ENCODE assay signal across 9 cellular contexts in genomic region chr18:13455960-13456471, GRCh38.
DNase-seq lines count a peak whose midpoint lies in the region; ATAC-seq lines count a peak whose summit lies in the region.
"Had no signal": no experiment of that assay in that cellular context is flagged by ENCODE, and none has a peak within 500 bp of the region (broad histone marks: within the 10 kb centered on the region; RNA-seq: fewer than 3 reads in every experiment).

No MANE protein-coding gene starts in this region.

- 90% methylated on average over 15 of the region's 19 CpGs for WGBS in mesenchymal stem cell

- H3K14ac ChIP-seq in mesenchymal stem cell (ENCODE audit: low read length in 2 of 2): no peak overlapping the region

- peaks cover 3% of the 10 kb centered on the region for H3K9me3 ChIP-seq in mesenchymal stem cell (ENCODE audit: control insufficient read depth, low read length)

- no peak overlapping the region for H2AK5ac ChIP-seq in mesenchymal stem cell (ENCODE audit: low read length, severe bottlenecking)

- no peak overlapping the region for H2BK120ac ChIP-seq in mesenchymal stem cell (ENCODE audit: low read depth, low read length)

- peaks cover 0 to 5% of the 10 kb centered on the region in 2 donors for H3K9me3 Mint-ChIP-seq in activated naive CD4-positive, alpha-beta T cell treated with anti-CD3 and anti-CD28 coated beads, Interleukin-2, amount 50 U/mL, for 72 hours

- H3K4me1 ChIP-seq in mesenchymal stem cell (ENCODE audit: control insufficient read depth, insufficient read depth, low read depth, low read length): peaks cover 16% of the 10 kb centered on the region

- no peak overlapping the region for H4K8ac ChIP-seq in mesenchymal stem cell (ENCODE audit: low read length)

- peaks cover 6 to 21% of the 10 kb centered on the region in 2 donors for H3K36me3 Mint-ChIP-seq in activated naive CD4-positive, alpha-beta T cell treated with anti-CD3 and anti-CD28 coated beads, Interleukin-2, amount 50 U/mL, for 72 hours

- peaks cover 4 to 21% of the 10 kb centered on the region in 2 experiments for H3K27me3 ChIP-seq in mesenchymal stem cell (ENCODE audit: control insufficient read depth in 1 of 2, insufficient read depth in 1 of 2, low read length in 2 of 2)

- H3K27ac ChIP-seq in mesenchymal stem cell (ENCODE audit: low read length, poor library complexity, severe bottlenecking): no peak overlapping the region

- peak; percentile 54 for ATAC-seq in HG03135 (IDR thresholded peaks at IDR 0.05; ENCODE audit: unreplicated experiment)
- ATAC-seq in activated naive CD4-positive, alpha-beta T cell treated with anti-CD3 and anti-CD28 coated beads, Interleukin-2, amount 50 U/mL, for 72 hours: peak; percentile 90 to 92
- peak; percentile 75 for ATAC-seq in stimulated activated naive CD8-positive, alpha-beta T cell treated with anti-CD3 and anti-CD28 coated beads, Interleukin-15, Interleukin-2, amounts not matched to agents 100 U/mL and 50 U/mL, for 24 hours
- ATAC-seq: left colon had no signal

- H3K27ac Mint-ChIP-seq in activated naive CD4-positive, alpha-beta T cell treated with anti-CD3 and anti-CD28 coated beads, Interleukin-2, amount 50 U/mL, for 72 hours: peak overlapping the region; percentile 75 to 84

- no peaks in the 10 kb centered on the region for H3K79me1 ChIP-seq in mesenchymal stem cell (replicated peaks; ENCODE audit: low read length, poor library complexity, severe bottlenecking)

- no peak overlapping the region for H3K4ac ChIP-seq in mesenchymal stem cell (ENCODE audit: low read depth in 1 of 2, low read length in 2 of 2)

- H3K18ac ChIP-seq in mesenchymal stem cell (ENCODE audit: low read depth in 1 of 2, low read length in 2 of 2): no peak overlapping the region

- H2BK12ac ChIP-seq in mesenchymal stem cell (ENCODE audit: low read length in 2 of 2): no peak overlapping the region

- H3K9ac ChIP-seq in mesenchymal stem cell (ENCODE audit: low read length): no peak overlapping the region

- H2BK5ac ChIP-seq in mesenchymal stem cell (ENCODE audit: low read depth, low read length, poor library complexity, severe bottlenecking): no peak overlapping the region

- no peak overlapping the region for H3K23ac ChIP-seq in mesenchymal stem cell (ENCODE audit: low read length in 2 of 2)

- no peak overlapping the region for H2BK15ac ChIP-seq in mesenchymal stem cell (ENCODE audit: low read depth, poor library complexity, severe bottlenecking)

- no peak overlapping the region for H2AFZ ChIP-seq in mesenchymal stem cell (ENCODE audit: low read depth, low read length)

- no peak overlapping the region for H3K4me3 ChIP-seq in mesenchymal stem cell (ENCODE audit: insufficient read depth in 1 of 2, low read depth in 1 of 2, low read length in 2 of 2)

- H3K36me3 ChIP-seq in mesenchymal stem cell (ENCODE audit: control insufficient read depth in 1 of 2, insufficient read depth in 2 of 2, low read depth in 1 of 2, low read length in 2 of 2): no peaks in the 10 kb centered on the region

- no peak overlapping the region for H3K4me2 ChIP-seq in mesenchymal stem cell (ENCODE audit: low read length, poor library complexity, severe bottlenecking)

- DNase-seq in activated effector memory CD4-positive, alpha-beta T cell treated with Interleukin-2 at 50 U/mL for 16 hours: peak; percentile 17
- DNase-seq in activated effector memory CD4-positive, alpha-beta T cell treated with anti-CD3 and anti-CD28 coated beads, Interleukin-2, amount 50 U/mL, for 16 hours: no peak
- DNase-seq in activated naive CD4-positive, alpha-beta T cell treated with anti-CD3 and anti-CD28 coated beads, Interleukin-2, amount 50 U/mL, for 72 hours (ENCODE audit: low spot score in 2 of 2): peak; percentile 63 to 80
- DNase-seq in stimulated activated naive CD8-positive, alpha-beta T cell treated with anti-CD3 and anti-CD28 coated beads, Interleukin-15, Interleukin-2, amounts not matched to agents 100 U/mL and 50 U/mL, for 24 hours: peak; percentile 55
- no peak for DNase-seq in midbrain (lab: John Stamatoyannopoulos, UW)
- DNase-seq in NCI-H524 (lab: John Stamatoyannopoulos, UW): no peak
- DNase-seq in mesenchymal stem cell: no peak
- DNase-seq: left colon had no signal

- no peak overlapping the region for H4K91ac ChIP-seq in mesenchymal stem cell (ENCODE audit: low read length)

Comparison
In these comparisons a context has a peak if more than half of its experiments do, and no peak if none do; other contexts are left out.
1. DNase-seq: peak in activated effector memory CD4-positive, alpha-beta T cell treated with Interleukin-2 at 50 U/mL for 16 hours (single experiment), activated naive CD4-positive, alpha-beta T cell treated with anti-CD3 and anti-CD28 coated beads, Interleukin-2, amount 50 U/mL, for 72 hours (2 of 2) and stimulated activated naive CD8-positive, alpha-beta T cell treated with anti-CD3 and anti-CD28 coated beads, Interleukin-15, Interleukin-2, amounts not matched to agents 100 U/mL and 50 U/mL, for 24 hours (single experiment); none in activated effector memory CD4-positive, alpha-beta T cell treated with anti-CD3 and anti-CD28 coated beads, Interleukin-2, amount 50 U/mL, for 16 hours (single experiment), midbrain (single experiment), NCI-H524 (0 of 2) and mesenchymal stem cell (single experiment).
2. Peak in every context shown above with its lines, with median percentiles within 50 percentile points of each other: ATAC-seq.